ENCODE assay signal across 25 cellular contexts in the genomic region with DNA sequence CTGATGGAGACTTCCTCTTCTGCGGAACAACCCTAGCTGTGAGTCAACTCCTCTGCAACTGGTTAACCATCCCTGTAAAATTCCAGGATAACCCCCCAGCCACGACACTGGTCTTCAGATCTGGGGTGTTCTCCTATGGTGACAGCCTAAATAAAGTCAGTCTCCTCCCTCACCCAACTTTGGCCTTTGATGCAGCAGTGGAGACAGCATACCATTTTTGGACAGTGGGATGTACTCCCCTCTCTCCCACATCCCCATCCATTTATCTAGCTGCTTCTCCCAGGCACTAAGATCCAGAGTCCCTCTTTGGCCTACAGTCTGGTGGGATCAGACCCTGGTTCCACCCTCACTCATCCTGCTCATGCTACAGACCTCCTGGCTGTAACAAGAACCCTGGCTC.
A peak's percentile ranks its signal among the peaks of the same experiment; 100 is the strongest.
DNase-seq lines count a peak whose midpoint lies in the region; FAIRE-seq and TF ChIP-seq lines count a peak whose summit lies in the region.
"Had no signal": no experiment of that assay in that cellular context is flagged by ENCODE, and none has a peak within 500 bp of the region (broad histone marks: within the 10 kb centered on the region; RNA-seq: fewer than 3 reads in every experiment).

No MANE protein-coding gene starts in this region.

- no peak for TF ChIP-seq EP300 in H1 (IDR thresholded peaks at IDR 0.05; ENCODE audit: borderline replicate concordance in 1 of 2, low read depth in 2 of 2, low read length in 2 of 2)

- H3K27me3 ChIP-seq in astrocyte (ENCODE audit: insufficient read depth, low read length) (no peaks in the 10 kb centered on the region), H1 (replicated peaks in 1 of 4; ENCODE audit: control insufficient read depth in 3 of 4, extremely low read depth in 1 of 4, insufficient read depth in 3 of 4, low read length in 3 of 4) (no peaks in the 10 kb centered on the region; a peak in 1 of 7 replicates)
- H3K27me3 ChIP-seq: BLaER1 treated with 17β-estradiol and CSF1 and Interleukin-3, amounts not matched to agents 10 nM and 100 nM had no signal

- H3K56ac ChIP-seq in H1 (replicated peaks; ENCODE audit: insufficient read length, low read depth, low read length), result no peak overlapping the region

- H3K4me2 ChIP-seq in astrocyte (ENCODE audit: low read length) (no peak overlapping the region), H1 (ENCODE audit: insufficient read depth in 1 of 2, low read depth in 2 of 2, low read length in 2 of 2) (no peak overlapping the region)
- H3K4me2 ChIP-seq: A549; BLaER1 treated with 17β-estradiol and CSF1 and Interleukin-3, amounts not matched to agents 10 nM and 100 nM had no signal

- H3K9me3 Mint-ChIP-seq in astrocyte (ENCODE audit: unreplicated experiment), result peaks cover 2% of the 10 kb centered on the region
- peaks cover 5% of the 10 kb centered on the region for H3K9me3 Mint-ChIP-seq in glutamatergic neuron (ENCODE audit: unreplicated experiment)
- no peaks in the 10 kb centered on the region for H3K9me3 Mint-ChIP-seq in osteocyte (ENCODE audit: unreplicated experiment)
- H3K9me3 Mint-ChIP-seq: CD8-positive, alpha-beta T cell had no signal

- TF ChIP-seq RAD21 in H1 (IDR thresholded peaks at IDR 0.05 in 1 of 2, conservative IDR thresholded peaks at IDR 0.05 in 1 of 2; ENCODE audit: low read depth in 2 of 2, low read length in 2 of 2), result no peak

- FAIRE-seq in astrocyte (lab: Jason Lieb, UNC) (no peak), H1 (lab: Jason Lieb, UNC) (no peak), GM12891 (lab: Jason Lieb, UNC) (no peak)
- FAIRE-seq: A549, D721Med, GM12878, GM19239 had no signal

- POLR2A ChIA-PET in H1 (lab: Charles Lee; ENCODE audit: partially characterized antibody), result no interaction called here

- H3K23ac ChIP-seq in H1 (ENCODE audit: insufficient read length), result no peak overlapping the region

- peak overlapping the region; percentile 38 for H2AFZ ChIP-seq in astrocyte (ENCODE audit: low read depth, low read length)
- no peak overlapping the region for H2AFZ ChIP-seq in H1 (ENCODE audit: low read length)

- TF ChIP-seq POLR2A in H1 (IDR thresholded peaks at IDR 0.05; ENCODE audit: control extremely low read depth in 1 of 2, low read depth in 2 of 2, low read length in 2 of 2) (no peak), GM12891 (IDR thresholded peaks at IDR 0.05; ENCODE audit: low read depth, low read length) (no peak)

- H3K79me2 ChIP-seq in astrocyte (ENCODE audit: insufficient read depth, low read length) (no peaks in the 10 kb centered on the region), H1 (ENCODE audit: control insufficient read depth in 1 of 2, insufficient read depth in 2 of 2, low read length in 2 of 2) (no peaks in the 10 kb centered on the region)

- H3K14ac ChIP-seq in H1 (ENCODE audit: insufficient read length), result no peak overlapping the region

- WGBS in H1 (ENCODE audit: extremely low coverage in 1 of 2, insufficient coverage in 1 of 2, insufficient read length in 1 of 2, insufficient replicate concordance in 2 of 2, low coverage in 1 of 2, low lambda C conversion rate in 2 of 2, missing lambda C conversion rate in 1 of 2), 2 experiments, result 64% methylated on average over 2 of the region's 2 CpGs; no CpG with 5 or more reads in 1 of the 2 experiments

- H4K91ac ChIP-seq in H1 (replicated peaks; ENCODE audit: insufficient read length, low read length), result no peak overlapping the region

- no peaks in the 10 kb centered on the region; the same call in 1 of the 2 replicates for H3K23me2 ChIP-seq in H1 (ENCODE audit: low read depth, low read length)

- no peak overlapping the region for H3K4ac ChIP-seq in H1 (replicated peaks; ENCODE audit: insufficient read length, low read depth, low read length)

- H4K5ac ChIP-seq in H1 (ENCODE audit: insufficient read length, low read depth, low read length), result no peak overlapping the region

- H2AK5ac ChIP-seq in H1 (ENCODE audit: low read depth, low read length), result no peak overlapping the region

- H3K18ac ChIP-seq in H1 (ENCODE audit: extremely low read depth, low read length), result no peak overlapping the region

- 0 out of 2 replicates have a peak overlapping the region, but pooled peaks have one; percentile 80 for H2BK12ac ChIP-seq in H1 (ENCODE audit: low read depth, low read length)

- H3K9ac ChIP-seq in astrocyte (ENCODE audit: low read length), result no peak overlapping the region
- no peak overlapping the region for H3K9ac ChIP-seq in H1 (replicated peaks in 1 of 4; ENCODE audit: extremely low read depth in 1 of 4, low read depth in 3 of 4, low read length in 3 of 4)
- H3K9ac ChIP-seq: BLaER1 treated with 17β-estradiol and CSF1 and Interleukin-3, amounts not matched to agents 10 nM and 100 nM had no signal

- H3K27ac Mint-ChIP-seq in astrocyte (ENCODE audit: unreplicated experiment) (no peak overlapping the region), glutamatergic neuron (ENCODE audit: unreplicated experiment) (no peak overlapping the region), osteocyte (ENCODE audit: unreplicated experiment) (no peak overlapping the region)
- H3K27ac Mint-ChIP-seq: B cell; CD4-positive, alpha-beta T cell; CD8-positive, alpha-beta T cell had no signal

- no peak overlapping the region for H2BK15ac ChIP-seq in H1 (ENCODE audit: low read length)

- H3K27me3 Mint-ChIP-seq in astrocyte (ENCODE audit: low read depth, unreplicated experiment), result peaks cover 2% of the 10 kb centered on the region
- peaks cover 5% of the 10 kb centered on the region for H3K27me3 Mint-ChIP-seq in glutamatergic neuron (ENCODE audit: unreplicated experiment)
- H3K27me3 Mint-ChIP-seq in osteocyte (ENCODE audit: unreplicated experiment), result no peaks in the 10 kb centered on the region
- H3K27me3 Mint-ChIP-seq: B cell; CD4-positive, alpha-beta T cell had no signal

- H3K4me3 ChIP-seq in astrocyte (ENCODE audit: insufficient read depth, low read depth, low read length) (no peak overlapping the region), H1 (ENCODE audit: extremely low read depth in 1 of 4, insufficient read depth in 2 of 4, low read depth in 3 of 4, low read length in 4 of 4) (no peak overlapping the region)
- H3K4me3 ChIP-seq: A549; BLaER1 treated with 17β-estradiol and CSF1 and Interleukin-3, amounts not matched to agents 10 nM and 100 nM; GM12878 had no signal

- H2BK20ac ChIP-seq in H1 (ENCODE audit: low read length), result no peak overlapping the region

- H2BK120ac ChIP-seq in H1 (replicated peaks; ENCODE audit: low read depth, low read length), result no peak overlapping the region

- H3K9me3 ChIP-seq in astrocyte (ENCODE audit: insufficient read depth, low read depth, low read length) (no peaks in the 10 kb centered on the region), H1 (ENCODE audit: insufficient read depth in 2 of 2, low read depth in 1 of 2, low read length in 1 of 2) (no peaks in the 10 kb centered on the region)
- H3K9me3 ChIP-seq: BLaER1 treated with 17β-estradiol and CSF1 and Interleukin-3, amounts not matched to agents 10 nM and 100 nM; Caco-2 had no signal

- H3K4me1 Mint-ChIP-seq in astrocyte (ENCODE audit: low read depth, unreplicated experiment) (peaks cover 23% of the 10 kb centered on the region), glutamatergic neuron (ENCODE audit: low read depth, unreplicated experiment) (peaks cover 2% of the 10 kb centered on the region), osteocyte (ENCODE audit: unreplicated experiment) (peaks cover 8% of the 10 kb centered on the region)
- H3K4me1 Mint-ChIP-seq: B cell had no signal

- H2BK5ac ChIP-seq in H1 (ENCODE audit: low read depth, low read length), result no peak overlapping the region

- H3K4me1 ChIP-seq in astrocyte (ENCODE audit: insufficient read depth, low read length) (peaks cover 25% of the 10 kb centered on the region), H1 (replicated peaks in 1 of 4; ENCODE audit: control insufficient read depth in 3 of 4, insufficient read depth in 4 of 4, low read length in 3 of 4) (no peaks in the 10 kb centered on the region)
- H3K4me1 ChIP-seq: A549; BLaER1 treated with 17β-estradiol and CSF1 and Interleukin-3, amounts not matched to agents 10 nM and 100 nM; Caco-2 had no signal

- no peaks in the 10 kb centered on the region for H3K79me1 ChIP-seq in H1 (ENCODE audit: low read depth, low read length)

- no peak for TF ChIP-seq CTCF in astrocyte (IDR thresholded peaks at IDR 0.05; ENCODE audit: insufficient read depth, low read depth, low read length)
- no peak for TF ChIP-seq CTCF in H1 (IDR thresholded peaks at IDR 0.05; ENCODE audit: control extremely low read depth in 1 of 3, insufficient read depth in 1 of 3, low read depth in 1 of 3, low read length in 3 of 3)
- TF ChIP-seq CTCF in glutamatergic neuron (IDR thresholded peaks at IDR 0.05; ENCODE audit: partially characterized antibody, unreplicated experiment), result no peak
- no peak for TF ChIP-seq CTCF in osteocyte (IDR thresholded peaks at IDR 0.05)

- H3K27ac ChIP-seq in astrocyte (ENCODE audit: low read depth, low read length) (no peak overlapping the region), H1 (ENCODE audit: low read depth, low read length) (no peak overlapping the region)
- H3K27ac ChIP-seq: 22Rv1; A549; BLaER1 treated with 17β-estradiol and CSF1 and Interleukin-3, amounts not matched to agents 10 nM and 100 nM; C4-2B had no signal

- H4K20me1 ChIP-seq in astrocyte (ENCODE audit: insufficient read depth, low read length), result no peaks in the 10 kb centered on the region
- no peaks in the 10 kb centered on the region for H4K20me1 ChIP-seq in H1 (replicated peaks in 1 of 2; ENCODE audit: control insufficient read depth in 1 of 2, insufficient read depth in 2 of 2, low read length in 2 of 2)
- H4K20me1 ChIP-seq: BLaER1 treated with 17β-estradiol and CSF1 and Interleukin-3, amounts not matched to agents 10 nM and 100 nM had no signal

- no peak overlapping the region for H4K8ac ChIP-seq in H1 (ENCODE audit: extremely low read depth, insufficient read depth, low read length)

- H3K36me3 ChIP-seq in astrocyte (ENCODE audit: insufficient read depth, low read length), result no peaks in the 10 kb centered on the region
- no peaks in the 10 kb centered on the region for H3K36me3 ChIP-seq in H1 (ENCODE audit: control insufficient read depth in 2 of 4, insufficient read depth in 4 of 4, low read length in 3 of 4)
- H3K36me3 ChIP-seq: BLaER1 treated with 17β-estradiol and CSF1 and Interleukin-3, amounts not matched to agents 10 nM and 100 nM had no signal

- CTCF ChIA-PET in H1 (lab: Charles Lee; ENCODE audit: partially characterized antibody), result no interaction called here

- H3K4me3 Mint-ChIP-seq in astrocyte (ENCODE audit: unreplicated experiment) (no peak overlapping the region), glutamatergic neuron (ENCODE audit: unreplicated experiment) (peak overlapping the region; percentile 5), osteocyte (ENCODE audit: unreplicated experiment) (no peak overlapping the region)
- H3K4me3 Mint-ChIP-seq: B cell; CD4-positive, alpha-beta T cell; CD8-positive, alpha-beta T cell had no signal

- H3K36me3 Mint-ChIP-seq in astrocyte (ENCODE audit: low read depth, unreplicated experiment) (no peaks in the 10 kb centered on the region), glutamatergic neuron (ENCODE audit: unreplicated experiment) (peaks cover 11% of the 10 kb centered on the region), osteocyte (ENCODE audit: unreplicated experiment) (no peaks in the 10 kb centered on the region)
- H3K36me3 Mint-ChIP-seq: CD8-positive, alpha-beta T cell had no signal

- DNase-seq in astrocyte (ENCODE audit: low read depth) (peak; percentile 30), H1 (ENCODE audit: low read depth in 1 of 2, low spot score in 2 of 2) (peak in 1 of 2 experiments; percentile 10), glutamatergic neuron (no peak), osteocyte (ENCODE audit: extremely low spot score, unreplicated experiment) (peak; percentile 21), OCI-M1 (lab: John Stamatoyannopoulos, UW) (no peak), SIG-M5 treated with dmso at 0.1 percent for 504 hours (lab: John Stamatoyannopoulos, UW; ENCODE audit: unreplicated experiment) (no peak), GM12891 (ENCODE audit: insufficient read length, low spot score) (no peak)
- no peak for DNase-seq in stimulated activated CD4-positive, alpha-beta T cell treated with anti-CD3 and anti-CD28 coated beads, Interleukin-4, amount 100 ng/mL, for 1 hour
- DNase-seq: AML-193; Caco-2; Calu3; CD4-positive, alpha-beta T cell; CD8-positive, alpha-beta T cell; DMS79; DND-41; EL; GDM1 had no signal

Comparison
In these comparisons a context has a peak if more than half of its experiments do, and no peak if none do; other contexts are left out.
1. DNase-seq: peak in astrocyte (single experiment) and osteocyte (single experiment); none in glutamatergic neuron (single experiment), stimulated activated CD4-positive, alpha-beta T cell treated with anti-CD3 and anti-CD28 coated beads, Interleukin-4, amount 100 ng/mL, for 1 hour (single experiment), OCI-M1 (single experiment), SIG-M5 treated with dmso at 0.1 percent for 504 hours (single experiment) and GM12891 (single experiment).